Comparison of ENCODE assay signal across 1 cellular context in the genomic region with DNA sequence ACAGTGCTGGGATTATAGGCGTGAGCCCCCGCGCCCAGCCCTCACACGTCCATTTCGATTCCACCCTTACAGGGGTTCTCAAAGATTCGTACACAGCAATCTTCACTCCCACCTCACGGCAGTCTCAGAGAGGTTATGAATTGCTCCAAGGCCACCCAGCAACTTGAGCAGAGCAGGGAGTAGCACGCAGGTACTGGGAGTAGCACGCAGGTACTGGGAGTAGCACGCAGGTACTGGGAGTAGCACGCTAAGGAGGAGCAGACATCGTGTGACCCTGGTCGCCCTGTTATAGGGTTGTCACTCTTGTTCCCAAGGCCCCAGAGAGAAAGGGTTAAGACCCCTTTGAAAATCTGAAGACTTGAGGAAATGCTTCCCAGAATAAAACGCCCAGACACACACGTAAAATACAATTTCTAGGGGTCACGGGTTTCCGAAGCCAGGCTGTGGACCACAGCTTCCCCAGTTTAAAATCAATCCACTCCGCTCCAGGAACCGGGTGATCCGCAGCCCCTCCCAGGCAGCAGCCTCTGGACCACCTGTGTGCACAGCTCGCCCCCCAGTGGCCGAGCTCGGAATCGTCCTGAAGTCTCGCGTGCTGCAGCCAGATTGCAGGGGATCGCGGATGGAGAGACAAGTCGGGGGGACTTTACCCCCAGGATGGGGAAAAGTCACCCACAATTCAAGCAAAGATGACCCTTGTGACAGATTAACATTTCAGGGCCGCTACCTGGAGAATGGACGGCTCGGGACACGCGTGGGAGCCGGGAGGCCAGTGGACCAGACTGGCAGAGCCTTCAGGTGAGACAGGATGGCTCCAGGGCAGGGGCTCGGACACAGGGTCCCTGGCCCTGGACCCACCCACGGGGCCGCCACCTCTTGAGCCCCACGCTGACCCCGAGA.
A peak's percentile ranks its signal among the peaks of the same experiment; 100 is the strongest.
TF ChIP-seq lines count a peak whose summit lies in the region.

No MANE protein-coding gene starts in this region.

TF ChIP-seq in IMR-90, 13 proteins besides CTCF, POLR2A, EP300 and RAD21:
- TF ChIP-seq NFE2L2 (IDR thresholded peaks at IDR 0.05; ENCODE audit: low read depth, low read length) (no peak), MAZ (IDR thresholded peaks at IDR 0.05; ENCODE audit: borderline replicate concordance, low read depth, low read length) (peak; percentile 87; the same call in 1 of the 2 replicates), SMC3 (IDR thresholded peaks at IDR 0.05; ENCODE audit: low read depth, low read length) (peak; percentile 82)
- TF ChIP-seq, protein P1, sequence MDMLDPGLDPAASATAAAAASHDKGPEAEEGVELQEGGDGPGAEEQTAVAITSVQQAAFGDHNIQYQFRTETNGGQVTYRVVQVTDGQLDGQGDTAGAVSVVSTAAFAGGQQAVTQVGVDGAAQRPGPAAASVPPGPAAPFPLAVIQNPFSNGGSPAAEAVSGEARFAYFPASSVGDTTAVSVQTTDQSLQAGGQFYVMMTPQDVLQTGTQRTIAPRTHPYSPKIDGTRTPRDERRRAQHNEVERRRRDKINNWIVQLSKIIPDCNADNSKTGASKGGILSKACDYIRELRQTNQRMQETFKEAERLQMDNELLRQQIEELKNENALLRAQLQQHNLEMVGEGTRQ (IDR thresholded peaks at IDR 0.05; ENCODE audit: low read depth, low read length), result no peak
